ENCODE assay signal across 1 cellular context in the genomic region with DNA sequence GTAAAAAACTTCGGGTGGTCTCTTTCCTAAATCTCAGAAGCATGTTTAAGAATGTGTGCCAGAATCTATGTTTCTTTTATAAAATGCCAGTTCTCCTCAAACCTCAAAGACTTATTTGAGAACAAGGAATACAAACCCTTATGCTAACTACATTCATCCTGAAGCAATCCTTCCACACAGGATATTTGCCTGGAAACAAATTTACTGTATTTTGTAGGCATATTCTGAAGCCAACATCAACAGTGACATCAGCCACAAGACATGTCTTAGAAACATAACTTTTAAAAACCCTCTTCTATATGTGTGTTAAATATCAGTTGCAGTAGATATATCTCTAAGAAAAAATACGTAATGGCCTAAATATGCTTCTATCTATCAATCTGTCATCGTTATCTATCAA.
TF ChIP-seq lines count a peak whose summit lies in the region.

No MANE protein-coding gene starts in this region.

TF ChIP-seq in HepG2, 621 proteins besides CTCF, POLR2A, EP300 and RAD21 (continued from another document):
- TF ChIP-seq, protein P1, sequence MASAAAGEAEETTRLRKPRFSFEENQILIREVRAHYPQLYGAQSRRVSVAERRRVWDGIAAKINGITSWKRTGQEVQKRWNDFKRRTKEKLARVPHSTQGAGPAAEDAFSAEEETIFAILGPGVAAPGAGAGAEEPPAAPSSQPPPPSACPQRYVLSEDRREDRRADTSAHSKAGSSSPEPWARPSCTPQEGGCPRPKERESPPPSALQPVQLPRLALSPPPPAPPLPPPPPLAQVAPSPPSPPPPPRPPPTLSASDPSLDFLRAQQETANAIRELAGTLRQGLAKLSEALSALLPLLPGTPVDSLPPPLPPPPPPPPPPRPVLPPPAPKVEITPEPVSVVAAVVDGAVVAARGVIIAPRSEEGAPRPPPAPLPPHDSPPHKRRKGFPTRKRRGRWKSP (CRISPR knock-in tag; IDR thresholded peaks at IDR 0.05) = no peak
- TF ChIP-seq MIER3 (CRISPR knock-in tag; IDR thresholded peaks at IDR 0.05; ENCODE audit: borderline replicate concordance) (no peak), THYN1 (CRISPR knock-in tag; IDR thresholded peaks at IDR 0.05; ENCODE audit: borderline replicate concordance, low read depth) (no peak), SNAI1 (CRISPR knock-in tag; IDR thresholded peaks at IDR 0.05; ENCODE audit: borderline replicate concordance) (no peak), NR3C1 (CRISPR knock-in tag; IDR thresholded peaks at IDR 0.05) (no peak), ZFP36L2 (CRISPR knock-in tag; IDR thresholded peaks at IDR 0.05) (no peak), TBP (CRISPR knock-in tag; IDR thresholded peaks at IDR 0.05) (no peak), POLR2AphosphoS5 (IDR thresholded peaks at IDR 0.05; ENCODE audit: low read depth, low read length) (no peak), ZMYM3 (CRISPR knock-in tag; IDR thresholded peaks at IDR 0.05) (no peak), RNF2 (conservative IDR thresholded peaks at IDR 0.05; ENCODE audit: low read depth) (no peak)
- TF ChIP-seq, protein P2, sequence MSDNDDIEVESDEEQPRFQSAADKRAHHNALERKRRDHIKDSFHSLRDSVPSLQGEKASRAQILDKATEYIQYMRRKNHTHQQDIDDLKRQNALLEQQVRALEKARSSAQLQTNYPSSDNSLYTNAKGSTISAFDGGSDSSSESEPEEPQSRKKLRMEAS (IDR thresholded peaks at IDR 0.05) = no peak
- TF ChIP-seq, protein P3, sequence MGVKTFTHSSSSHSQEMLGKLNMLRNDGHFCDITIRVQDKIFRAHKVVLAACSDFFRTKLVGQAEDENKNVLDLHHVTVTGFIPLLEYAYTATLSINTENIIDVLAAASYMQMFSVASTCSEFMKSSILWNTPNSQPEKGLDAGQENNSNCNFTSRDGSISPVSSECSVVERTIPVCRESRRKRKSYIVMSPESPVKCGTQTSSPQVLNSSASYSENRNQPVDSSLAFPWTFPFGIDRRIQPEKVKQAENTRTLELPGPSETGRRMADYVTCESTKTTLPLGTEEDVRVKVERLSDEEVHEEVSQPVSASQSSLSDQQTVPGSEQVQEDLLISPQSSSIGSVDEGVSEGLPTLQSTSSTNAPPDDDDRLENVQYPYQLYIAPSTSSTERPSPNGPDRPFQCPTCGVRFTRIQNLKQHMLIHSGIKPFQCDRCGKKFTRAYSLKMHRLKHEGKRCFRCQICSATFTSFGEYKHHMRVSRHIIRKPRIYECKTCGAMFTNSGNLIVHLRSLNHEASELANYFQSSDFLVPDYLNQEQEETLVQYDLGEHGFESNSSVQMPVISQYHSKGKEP (CRISPR knock-in tag; IDR thresholded peaks at IDR 0.05) = no peak
- TF ChIP-seq, protein P4, sequence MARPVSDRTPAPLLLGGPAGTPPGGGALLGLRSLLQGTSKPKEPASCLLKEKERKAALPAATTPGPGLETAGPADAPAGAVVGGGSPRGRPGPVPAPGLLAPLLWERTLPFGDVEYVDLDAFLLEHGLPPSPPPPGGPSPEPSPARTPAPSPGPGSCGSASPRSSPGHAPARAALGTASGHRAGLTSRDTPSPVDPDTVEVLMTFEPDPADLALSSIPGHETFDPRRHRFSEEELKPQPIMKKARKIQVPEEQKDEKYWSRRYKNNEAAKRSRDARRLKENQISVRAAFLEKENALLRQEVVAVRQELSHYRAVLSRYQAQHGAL (CRISPR knock-in tag; IDR thresholded peaks at IDR 0.05; ENCODE audit: not compliant biosample characterization) = no peak
- TF ChIP-seq, protein P5, sequence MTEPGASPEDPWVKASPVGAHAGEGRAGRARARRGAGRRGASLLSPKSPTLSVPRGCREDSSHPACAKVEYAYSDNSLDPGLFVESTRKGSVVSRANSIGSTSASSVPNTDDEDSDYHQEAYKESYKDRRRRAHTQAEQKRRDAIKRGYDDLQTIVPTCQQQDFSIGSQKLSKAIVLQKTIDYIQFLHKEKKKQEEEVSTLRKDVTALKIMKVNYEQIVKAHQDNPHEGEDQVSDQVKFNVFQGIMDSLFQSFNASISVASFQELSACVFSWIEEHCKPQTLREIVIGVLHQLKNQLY (CRISPR knock-in tag; IDR thresholded peaks at IDR 0.05) = no peak
